Comparison of ENCODE assay signal across 10 cellular contexts in the genomic region with DNA sequence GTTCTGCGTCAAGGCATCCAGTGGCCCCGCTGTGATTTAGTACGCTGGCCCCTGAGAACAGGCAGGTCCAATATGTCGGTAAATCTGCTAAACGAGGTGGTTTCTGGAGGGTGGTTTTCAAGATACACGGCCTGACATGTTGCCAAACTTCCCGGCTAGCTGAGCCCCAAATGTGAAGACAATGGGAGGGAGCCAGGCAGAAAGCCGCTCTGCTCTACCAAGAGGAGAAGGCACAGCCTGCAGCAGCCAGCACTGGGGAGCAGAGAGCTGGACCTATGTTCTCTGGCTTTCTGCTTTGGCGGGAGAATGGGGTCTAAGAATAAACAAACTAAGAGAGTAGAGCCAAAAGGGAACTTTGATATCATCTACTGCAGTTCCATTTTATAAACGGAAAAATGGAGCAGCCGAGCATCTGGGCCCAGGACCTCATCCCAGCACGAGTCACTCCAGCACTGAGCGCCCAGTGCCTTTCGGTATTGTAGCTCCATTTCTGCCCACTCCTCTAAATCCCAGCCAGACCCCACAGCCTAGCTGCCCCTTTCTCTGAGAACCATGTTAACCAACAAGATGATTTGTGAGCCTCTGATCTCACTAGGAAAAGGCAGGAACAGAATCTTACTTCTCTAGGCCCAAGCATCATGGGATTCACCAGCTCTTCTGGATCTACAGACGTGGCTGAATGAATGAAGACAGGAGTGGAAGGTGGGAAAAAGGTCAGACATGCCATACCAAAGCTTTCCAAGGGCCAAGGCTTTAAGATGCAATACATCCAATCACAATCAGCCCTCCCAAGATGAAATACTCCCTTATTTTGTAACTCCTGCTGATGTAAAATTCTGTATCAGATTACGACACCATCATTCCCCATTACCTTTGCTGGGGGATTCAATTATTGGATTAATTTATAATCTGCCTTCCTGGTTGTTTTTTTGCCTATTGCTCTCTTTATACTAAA.
DNase-seq lines count a peak whose midpoint lies in the region; ATAC-seq and TF ChIP-seq lines count a peak whose summit lies in the region.
"Had no signal": no experiment of that assay in that cellular context is flagged by ENCODE, and none has a peak within 500 bp of the region (broad histone marks: within the 10 kb centered on the region; RNA-seq: fewer than 3 reads in every experiment).

No MANE protein-coding gene starts in this region.

- H2AFZ ChIP-seq in mammary epithelial cell (ENCODE audit: low read depth, low read length) (peak overlapping the region; percentile 55), hepatocyte (no peak overlapping the region)

- CTCF ChIA-PET in mammary epithelial cell (lab: Charles Lee; ENCODE audit: low non-redundant PET): no interaction called here
- CTCF ChIA-PET in CD8-positive, alpha-beta memory T cell (lab: Charles Lee): no interaction called here

- H3K4me3 Mint-ChIP-seq in CD8-positive, alpha-beta memory T cell: no peak overlapping the region
- H3K4me3 Mint-ChIP-seq: activated T-helper 1 cell treated with anti-CD3 and anti-CD28 coated beads, Interleukin-12 subunit alpha, Interleukin-12 subunit beta, Interleukin-2, Interleukin-4 antibody, amounts not matched to agents 30 ng/mL and 10 ng/mL and 1 ng/mL, durations not matched to agents 14 hours and 24 hours and 36 hours had no signal

- H3K27me3 Mint-ChIP-seq in CD8-positive, alpha-beta memory T cell: no peaks in the 10 kb centered on the region

- no TSS peak for BruUV-seq in mammary epithelial cell (replicated peaks; lab: Mats Ljungman, UMichigan)

- intact Hi-C loops in mammary epithelial cell (cut with micrococcal nuclease): loop anchor here (5.0 kb wide), 1 partner anchor 63 kb away; no protein-coding TSS in a partner anchor
- intact Hi-C loops in body of pancreas (cut with DNase I): no loop called here

- DNase-seq in G401 (ENCODE audit: low spot score) (peak; percentile 70), mammary epithelial cell (no peak), hepatocyte (ENCODE audit: low spot score) (peak; percentile 26), HT-29 (ENCODE audit: low spot score) (no peak), OCI-M1 (lab: John Stamatoyannopoulos, UW) (no peak), body of pancreas (no peak)
- DNase-seq in CD8-positive, alpha-beta memory T cell: no peak
- DNase-seq: NCI-H1092 treated with DMSO at 0.1 percent for 48 hours had no signal

- H3K9ac ChIP-seq in mammary epithelial cell (ENCODE audit: insufficient read depth, low read length) (no peak overlapping the region), rectal smooth muscle tissue (ENCODE audit: low read length) (no peak overlapping the region)

- no peaks in the 10 kb centered on the region for H3K9me3 Mint-ChIP-seq in CD8-positive, alpha-beta memory T cell
- H3K9me3 Mint-ChIP-seq: activated T-helper 1 cell treated with anti-CD3 and anti-CD28 coated beads, Interleukin-12 subunit alpha, Interleukin-12 subunit beta, Interleukin-2, Interleukin-4 antibody, amounts not matched to agents 30 ng/mL and 10 ng/mL and 1 ng/mL, durations not matched to agents 14 hours and 24 hours and 36 hours had no signal

- peak overlapping the region; percentile 60 for H3K27ac ChIP-seq in mammary epithelial cell (ENCODE audit: insufficient read depth, low read depth, low read length)
- peak overlapping the region; percentile 84 for H3K27ac ChIP-seq in hepatocyte
- H3K27ac ChIP-seq in rectal smooth muscle tissue (ENCODE audit: low read depth, low read length): peak overlapping the region; percentile 72
- no peak overlapping the region for H3K27ac ChIP-seq in CD8-positive, alpha-beta memory T cell (ENCODE audit: low read depth, low read length)
- no peak overlapping the region for H3K27ac ChIP-seq in body of pancreas

- H3K27ac Mint-ChIP-seq in CD8-positive, alpha-beta memory T cell: peak overlapping the region in 2 of 8 donors; percentile 43 to 44
- H3K27ac Mint-ChIP-seq: activated T-helper 1 cell treated with anti-CD3 and anti-CD28 coated beads, Interleukin-12 subunit alpha, Interleukin-12 subunit beta, Interleukin-2, Interleukin-4 antibody, amounts not matched to agents 30 ng/mL and 10 ng/mL and 1 ng/mL, durations not matched to agents 14 hours and 24 hours and 36 hours had no signal

- POLR2A ChIA-PET in CD8-positive, alpha-beta memory T cell (lab: Charles Lee): no interaction called here

- H3K9me3 ChIP-seq in mammary epithelial cell (replicated peaks; ENCODE audit: insufficient read depth, low read length): no peaks in the 10 kb centered on the region
- H3K9me3 ChIP-seq in hepatocyte (ENCODE audit: low read depth): no peaks in the 10 kb centered on the region
- no peaks in the 10 kb centered on the region for H3K9me3 ChIP-seq in CD8-positive, alpha-beta memory T cell (ENCODE audit: low read length)
- H3K9me3 ChIP-seq in body of pancreas: no peaks in the 10 kb centered on the region

- TF ChIP-seq CTCF in mammary epithelial cell (conservative IDR thresholded peaks at IDR 0.05 in 1 of 2, IDR thresholded peaks at IDR 0.05 in 1 of 2; ENCODE audit: extremely low read depth in 1 of 2, insufficient read depth in 1 of 2, low read depth in 1 of 2, low read length in 2 of 2) (no peak), hepatocyte (IDR thresholded peaks at IDR 0.05; ENCODE audit: poor library complexity) (no peak), body of pancreas (IDR thresholded peaks at IDR 0.05) (no peak)

- no peaks in the 10 kb centered on the region for H3K9me2 ChIP-seq in hepatocyte (replicated peaks; ENCODE audit: insufficient read depth)

- in situ Hi-C loops in G401 (cut with HindIII; ENCODE audit: low sequenced_read_pairs): no loop called here
- in situ Hi-C loops in mammary epithelial cell (cut with MboI; ENCODE audit: low sequenced_read_pairs in 2 of 2): no loop called here

- 51% methylated on average over 16 of the region's 16 CpGs for WGBS in mammary epithelial cell (ENCODE audit: low coverage, missing lambda C conversion rate)
- WGBS in hepatocyte (ENCODE audit: low lambda C conversion rate, missing lambda C conversion rate): 72% methylated on average over 16 of the region's 16 CpGs
- WGBS in body of pancreas, 2 donors: 83 to 90% methylated on average over 15 to 16 of the region's 16 CpGs

- H3K4me2 ChIP-seq in mammary epithelial cell (ENCODE audit: insufficient read depth, low read depth, low read length): peak overlapping the region; percentile 76
- peak overlapping the region; percentile 45 for H3K4me2 ChIP-seq in hepatocyte

- peaks cover 53% of the 10 kb centered on the region for H3K79me2 ChIP-seq in mammary epithelial cell (ENCODE audit: insufficient read depth, low read length)
- peaks cover 91% of the 10 kb centered on the region for H3K79me2 ChIP-seq in hepatocyte

- H3K4me1 ChIP-seq in mammary epithelial cell (ENCODE audit: insufficient read depth, low read length) (peaks cover 52% of the 10 kb centered on the region), hepatocyte (ENCODE audit: insufficient read depth) (peaks cover 51% of the 10 kb centered on the region), rectal smooth muscle tissue (ENCODE audit: control insufficient read depth, insufficient read depth, low read length) (peaks cover 65% of the 10 kb centered on the region), body of pancreas (peaks cover 20% of the 10 kb centered on the region)
- H3K4me1 ChIP-seq in CD8-positive, alpha-beta memory T cell (ENCODE audit: insufficient read depth, low read length): peaks cover 9% of the 10 kb centered on the region

- H3K36me3 ChIP-seq in mammary epithelial cell (ENCODE audit: insufficient read depth, low read length): no peaks in the 10 kb centered on the region
- H3K36me3 ChIP-seq in hepatocyte (replicated peaks; ENCODE audit: insufficient read depth, low read depth): no peaks in the 10 kb centered on the region
- H3K36me3 ChIP-seq in rectal smooth muscle tissue (ENCODE audit: control insufficient read depth, insufficient read depth, low read length): no peaks in the 10 kb centered on the region
- H3K36me3 ChIP-seq in CD8-positive, alpha-beta memory T cell (ENCODE audit: insufficient read depth, low read length): no peaks in the 10 kb centered on the region
- H3K36me3 ChIP-seq in body of pancreas (replicated peaks in 1 of 2; ENCODE audit: insufficient read depth in 1 of 2, low read depth in 2 of 2): no peaks in the 10 kb centered on the region

- peaks cover 0 to 10% (median 0%) of the 10 kb centered on the region in 3 donors for H3K36me3 Mint-ChIP-seq in CD8-positive, alpha-beta memory T cell

- dilution Hi-C loops in mammary epithelial cell (cut with HindIII; ENCODE audit: low sequenced_read_pairs): loop anchor here (5.0 kb wide), 3 partner anchors 48 to 87 kb away; no protein-coding TSS in a partner anchor

- peaks cover 48 to 95% (median 59%) of the 10 kb centered on the region in 3 donors for H3K4me1 Mint-ChIP-seq in CD8-positive, alpha-beta memory T cell

- H4K20me1 ChIP-seq in mammary epithelial cell (ENCODE audit: insufficient read depth, low read length) (no peaks in the 10 kb centered on the region), hepatocyte (ENCODE audit: insufficient read depth, poor library complexity, severe bottlenecking) (peaks cover 52% of the 10 kb centered on the region)

- H3K27me3 ChIP-seq in mammary epithelial cell (ENCODE audit: insufficient read depth, low read length) (no peaks in the 10 kb centered on the region), hepatocyte (no peaks in the 10 kb centered on the region), rectal smooth muscle tissue (ENCODE audit: control insufficient read depth, insufficient read depth, low read length) (no peaks in the 10 kb centered on the region), body of pancreas (no peaks in the 10 kb centered on the region)
- no peaks in the 10 kb centered on the region for H3K27me3 ChIP-seq in CD8-positive, alpha-beta memory T cell (ENCODE audit: insufficient read depth, low read length, poor library complexity, severe bottlenecking)

- H3K4me3 ChIP-seq in mammary epithelial cell (replicated peaks in 1 of 3; ENCODE audit: insufficient read depth in 1 of 3, low read depth in 2 of 3, low read length in 3 of 3) (no peak overlapping the region), hepatocyte (no peak overlapping the region), rectal smooth muscle tissue (ENCODE audit: low read length) (no peak overlapping the region), body of pancreas (no peak overlapping the region)
- H3K4me3 ChIP-seq in CD8-positive, alpha-beta memory T cell (ENCODE audit: low read length): no peak overlapping the region

- TF ChIP-seq POLR2A in body of pancreas (IDR thresholded peaks at IDR 0.05): no peak

- no peak for ATAC-seq in body of pancreas

Comparison
In these comparisons a context has a peak if more than half of its experiments do, and no peak if none do; other contexts are left out.
1. DNase-seq: peak in G401 (single experiment) and hepatocyte (single experiment); none in mammary epithelial cell (single experiment), HT-29 (single experiment), CD8-positive, alpha-beta memory T cell (0 of 5), OCI-M1 (single experiment) and body of pancreas (0 of 4).
2. H3K27ac ChIP-seq: peak in mammary epithelial cell (single experiment), hepatocyte (single experiment) and rectal smooth muscle tissue (single experiment); none in CD8-positive, alpha-beta memory T cell (single experiment) and body of pancreas (0 of 4).